ENCODE assay signal across 8 cellular contexts in genomic region chr18:23540867-23541266, GRCh38. TPM values are rescaled to one million over a fixed set of nuclear protein-coding genes. Genes with fewer than 3 reads are reported as not detected.
DNase-seq lines count a peak whose midpoint lies in the region; ATAC-seq and TF ChIP-seq lines count a peak whose summit lies in the region.

No MANE protein-coding gene starts in this region.

- H3K9me3 ChIP-seq in upper lobe of left lung (no peaks in the 10 kb centered on the region), esophagus squamous epithelium (no peaks in the 10 kb centered on the region)

- intact Hi-C loops in esophagus squamous epithelium (cut with DNase I): no loop called here

- DNase-seq in activated naive CD4-positive, alpha-beta T cell treated with Interleukin-2 at 50 U/mL for 16 hours: no peak
- DNase-seq in KG1 (lab: John Stamatoyannopoulos, UW) (peak; percentile 19), upper lobe of left lung (no peak), esophagus squamous epithelium (lab: John Stamatoyannopoulos, UW) (no peak), A172 (ENCODE audit: low spot score) (no peak), DMS53 (lab: John Stamatoyannopoulos, UW) (no peak)

- ATAC-seq in upper lobe of left lung (ENCODE audit: low FRiP score in 2 of 2): peak; percentile 28 to 62

- TF ChIP-seq EP300 in upper lobe of left lung (IDR thresholded peaks at IDR 0.05): no peak

- H3K27ac ChIP-seq in cingulate gyrus (ENCODE audit: low read depth, low read length) (peak overlapping the region; percentile 33), upper lobe of left lung (peak overlapping the region; percentile 10 to 51 (median 34)), esophagus squamous epithelium (no peak overlapping the region)

- H3K4me1 Mint-ChIP-seq in activated naive CD4-positive, alpha-beta T cell treated with anti-CD3 and anti-CD28 coated beads, Interleukin-2, amount 50 U/mL, for 24 hours: peaks cover 40% of the 10 kb centered on the region

- no peaks in the 10 kb centered on the region for H3K27me3 Mint-ChIP-seq in activated naive CD4-positive, alpha-beta T cell treated with anti-CD3 and anti-CD28 coated beads, Interleukin-2, amount 50 U/mL, for 24 hours

- H3K4me3 ChIP-seq in upper lobe of left lung: no peak overlapping the region
- no peak overlapping the region for H3K4me3 ChIP-seq in esophagus squamous epithelium

- no peak for TF ChIP-seq CTCF in upper lobe of left lung (IDR thresholded peaks at IDR 0.05)
- TF ChIP-seq CTCF in esophagus squamous epithelium (IDR thresholded peaks at IDR 0.05): no peak

- whole genome bisulfite sequencing in upper lobe of left lung, 2 donors: 61 to 77% methylated on average over 5 of the region's 5 CpGs
- 42 to 65% methylated on average over 4 to 5 of the region's 5 CpGs for WGBS in esophagus squamous epithelium, 2 donors

- H3K27me3 ChIP-seq in upper lobe of left lung (no peaks in the 10 kb centered on the region), esophagus squamous epithelium (no peaks in the 10 kb centered on the region)

- peak overlapping the region; percentile 79 for H3K27ac Mint-ChIP-seq in activated naive CD4-positive, alpha-beta T cell treated with anti-CD3 and anti-CD28 coated beads, Interleukin-2, amount 50 U/mL, for 24 hours

- peaks cover 82 to 100% (median 89%) of the 10 kb centered on the region in 4 donors for H3K36me3 ChIP-seq in upper lobe of left lung
- H3K36me3 ChIP-seq in esophagus squamous epithelium: peaks cover 19 to 100% (median 43%) of the 10 kb centered on the region in 3 donors

- H3K4me1 ChIP-seq in upper lobe of left lung (peaks cover 0 to 21% (median 12%) of the 10 kb centered on the region in 4 donors), esophagus squamous epithelium (no peaks in the 10 kb centered on the region)

- no peaks in the 10 kb centered on the region for H3K9me3 Mint-ChIP-seq in activated naive CD4-positive, alpha-beta T cell treated with anti-CD3 and anti-CD28 coated beads, Interleukin-2, amount 50 U/mL, for 24 hours

- peaks cover 19% of the 10 kb centered on the region for H3K36me3 Mint-ChIP-seq in activated naive CD4-positive, alpha-beta T cell treated with anti-CD3 and anti-CD28 coated beads, Interleukin-2, amount 50 U/mL, for 24 hours

- H3K4me3 Mint-ChIP-seq in activated naive CD4-positive, alpha-beta T cell treated with anti-CD3 and anti-CD28 coated beads, Interleukin-2, amount 50 U/mL, for 24 hours: peak overlapping the region; percentile 37

- TF ChIP-seq POLR2A in upper lobe of left lung (IDR thresholded peaks at IDR 0.05) (no peak), esophagus squamous epithelium (IDR thresholded peaks at IDR 0.05) (no peak)

RNA-seq across cellular contexts. Expression of gene RMC1, which starts 37.6 kb away (rescaled TPM):
- total RNA-seq in upper lobe of left lung (10 to 100 TPM; 23.3 to 45.1 (median 39.8) TPM), esophagus squamous epithelium (10 to 100 TPM; 16.6 to 20.2 (median 18.4) TPM)
- total RNA-seq in A172 (2014; rRNA removed; shearing (Covaris generic)): 43.6 and 48.3 TPM in 2 replicates

RNA-seq across cellular contexts. Expression of gene NPC1, which starts 45.4 kb away (rescaled TPM):
- total RNA-seq in upper lobe of left lung: 100 to 1,000 TPM; 117 to 437 (median 167) TPM
- 10 to 100 TPM; 16.9 to 73.7 (median 43.6) TPM for total RNA-seq in esophagus squamous epithelium
- 58.5 and 128 TPM in 2 replicates for total RNA-seq in A172 (2014; rRNA removed; shearing (Covaris generic))

Comparison
In these comparisons a context has a peak if more than half of its experiments do, and no peak if none do; other contexts are left out.
1. H3K27ac ChIP-seq: peak in cingulate gyrus (single experiment) and upper lobe of left lung (4 of 4); none in esophagus squamous epithelium (0 of 4).